19 cellular contexts compared by ENCODE assay signal in genomic region chr7:2259480-2259879, GRCh38. TPM values are rescaled to one million over a fixed set of nuclear protein-coding genes. Genes with fewer than 3 reads are reported as not detected.
DNase-seq lines count a peak whose midpoint lies in the region; ATAC-seq, FAIRE-seq and TF ChIP-seq lines count a peak whose summit lies in the region.
"Had no signal": no experiment of that assay in that cellular context is flagged by ENCODE, and none has a peak within 500 bp of the region (broad histone marks: within the 10 kb centered on the region; RNA-seq: fewer than 3 reads in every experiment).

No MANE protein-coding gene starts in this region.

- H3K4me1 Mint-ChIP-seq in H9 (no peaks in the 10 kb centered on the region), astrocyte (ENCODE audit: low read depth, unreplicated experiment) (peaks cover 3% of the 10 kb centered on the region)
- H3K4me1 Mint-ChIP-seq in stimulated activated effector memory CD8-positive, alpha-beta T cell treated with anti-CD3 and anti-CD28 coated beads, Interleukin-12 subunit alpha, Interleukin-12 subunit beta, amount 100 ng/mL, for 72 hours: peaks cover 41% of the 10 kb centered on the region

- no peak overlapping the region for H3K56ac ChIP-seq in H9 (ENCODE audit: insufficient read length, low read depth, low read length)

- H3K4me1 ChIP-seq in H9 (ENCODE audit: insufficient read depth, low read length) (no peaks in the 10 kb centered on the region), astrocyte (ENCODE audit: insufficient read depth, low read length) (peaks cover 14% of the 10 kb centered on the region)
- H3K4me1 ChIP-seq: esophagus muscularis mucosa, pancreas, sigmoid colon, uterus had no signal

- H3K23ac ChIP-seq in H9 (ENCODE audit: insufficient read length, low read depth, low read length): no peak overlapping the region

- no peak for FAIRE-seq in astrocyte (lab: Jason Lieb, UNC)
- FAIRE-seq: pancreas had no signal

- H4K8ac ChIP-seq in H9 (replicated peaks; ENCODE audit: insufficient read length, low read depth, low read length): no peak overlapping the region

- H3K9me3 Mint-ChIP-seq in H9: no peaks in the 10 kb centered on the region
- no peaks in the 10 kb centered on the region for H3K9me3 Mint-ChIP-seq in astrocyte (ENCODE audit: unreplicated experiment)
- H3K9me3 Mint-ChIP-seq in stimulated activated effector memory CD8-positive, alpha-beta T cell treated with anti-CD3 and anti-CD28 coated beads, Interleukin-12 subunit alpha, Interleukin-12 subunit beta, amount 100 ng/mL, for 72 hours: no peaks in the 10 kb centered on the region

- H2BK12ac ChIP-seq in H9 (ENCODE audit: insufficient read length, low read depth, low read length): no peak overlapping the region

- no peak overlapping the region for H2AK5ac ChIP-seq in H9 (ENCODE audit: insufficient read length, low read length)

- no peak overlapping the region for H2BK15ac ChIP-seq in H9 (ENCODE audit: low read depth, low read length)

- H3K27me3 ChIP-seq in H9 (ENCODE audit: insufficient read depth, low read length): no peaks in the 10 kb centered on the region
- H3K27me3 ChIP-seq in astrocyte (ENCODE audit: insufficient read depth, low read length): no peaks in the 10 kb centered on the region
- H3K27me3 ChIP-seq: cardiac muscle cell, esophagus muscularis mucosa, MG63, pancreas, sigmoid colon, uterus had no signal

- H3K14ac ChIP-seq in H9 (ENCODE audit: insufficient read depth, low read length): no peak overlapping the region

- TF ChIP-seq CTCF in H9 (conservative IDR thresholded peaks at IDR 0.05) (no peak), astrocyte (IDR thresholded peaks at IDR 0.05; ENCODE audit: insufficient read depth, low read depth, low read length) (no peak)

- WGBS in H9 (ENCODE audit: extremely low coverage, insufficient read length, low lambda C conversion rate): no CpG with 5 or more reads among the region's 9 CpGs

- H3K27me3 Mint-ChIP-seq in H9 (ENCODE audit: low read depth): no peaks in the 10 kb centered on the region
- peaks cover 7% of the 10 kb centered on the region for H3K27me3 Mint-ChIP-seq in astrocyte (ENCODE audit: low read depth, unreplicated experiment)

- no peak overlapping the region for H3K18ac ChIP-seq in H9 (ENCODE audit: insufficient read length, low read depth, low read length)

- H4K20me1 ChIP-seq in H9 (ENCODE audit: control insufficient read depth, insufficient read depth, insufficient read length): no peaks in the 10 kb centered on the region
- peaks cover 29% of the 10 kb centered on the region for H4K20me1 ChIP-seq in astrocyte (ENCODE audit: insufficient read depth, low read length)

- H2AFZ ChIP-seq in H9 (ENCODE audit: low read length) (no peak overlapping the region), astrocyte (ENCODE audit: low read depth, low read length) (no peak overlapping the region)
- H2AFZ ChIP-seq: GM23248 had no signal

- H3K36me3 ChIP-seq in astrocyte (ENCODE audit: insufficient read depth, low read length): peaks cover 2% of the 10 kb centered on the region
- H3K36me3 ChIP-seq: cardiac muscle cell, MG63, pancreas, uterus had no signal

- DNase-seq in H9 (no peak), astrocyte (ENCODE audit: low read depth) (no peak), NCI-H2029 treated with DMSO at 0.1 percent for 48 hours (lab: John Stamatoyannopoulos, UW) (no peak), UCSD-AML1 (lab: John Stamatoyannopoulos, UW; ENCODE audit: unreplicated experiment) (no peak)
- no peak for DNase-seq in stimulated activated effector memory CD8-positive, alpha-beta T cell treated with anti-CD3 and anti-CD28 coated beads, Interleukin-12 subunit alpha, Interleukin-12 subunit beta, amount 100 ng/mL, for 72 hours (ENCODE audit: low spot score in 2 of 2)
- DNase-seq in activated naive CD4-positive, alpha-beta T cell treated with anti-CD3 and anti-CD28 coated beads, Interleukin-2, amount 50 U/mL, for 16 hours: no peak
- DNase-seq: AML-193, Calu3, GM23248, left ventricle myocardium superior, MG63, NCI-H1694 treated with DMSO at 0.1 percent for 48 hours, NCI-H2227 treated with DMSO at 0.1 percent for 48 hours, pancreas, sigmoid colon, uterus had no signal

- H3T11ph ChIP-seq in H9 (ENCODE audit: low read length): no peak overlapping the region

- no peak overlapping the region for H2BK5ac ChIP-seq in H9 (ENCODE audit: insufficient read length, low read length)

- H3K23me2 ChIP-seq in H9 (ENCODE audit: insufficient read length, low read depth, low read length, poor library complexity, severe bottlenecking): no peaks in the 10 kb centered on the region

- H3K27ac ChIP-seq in H9 (ENCODE audit: insufficient read length, low read depth, low read length) (no peak overlapping the region), astrocyte (ENCODE audit: low read depth, low read length) (no peak overlapping the region)
- H3K27ac ChIP-seq: cardiac muscle cell, esophagus muscularis mucosa, GM23248, pancreas, sigmoid colon, uterus had no signal

- H3K4me2 ChIP-seq in H9 (ENCODE audit: insufficient read depth, insufficient read length, low read length) (no peak overlapping the region), astrocyte (ENCODE audit: low read length) (no peak overlapping the region)

- no peak overlapping the region for H3K4ac ChIP-seq in H9 (ENCODE audit: low read depth, low read length)

- peaks cover 14 to 53% (median 30%) of the 10 kb centered on the region in 3 experiments; a peak in 6 of 7 replicates for H3K36me3 Mint-ChIP-seq in H9 (ENCODE audit: insufficient read depth in 1 of 3, low read depth in 3 of 3)
- peaks cover 22% of the 10 kb centered on the region for H3K36me3 Mint-ChIP-seq in astrocyte (ENCODE audit: low read depth, unreplicated experiment)
- peaks cover 49% of the 10 kb centered on the region for H3K36me3 Mint-ChIP-seq in stimulated activated effector memory CD8-positive, alpha-beta T cell treated with anti-CD3 and anti-CD28 coated beads, Interleukin-12 subunit alpha, Interleukin-12 subunit beta, amount 100 ng/mL, for 72 hours

- H3K9ac ChIP-seq in H9 (ENCODE audit: extremely low read depth, insufficient read length, low read length) (no peak overlapping the region), astrocyte (ENCODE audit: low read length) (no peak overlapping the region)
- H3K9ac ChIP-seq: GM23248 had no signal

- no peak overlapping the region for H2BK20ac ChIP-seq in H9 (ENCODE audit: low read depth, low read length, poor library complexity, severe bottlenecking)

- H3K9me3 ChIP-seq in H9 (ENCODE audit: control insufficient read depth, low read depth, low read length) (no peaks in the 10 kb centered on the region), astrocyte (ENCODE audit: insufficient read depth, low read depth, low read length) (no peaks in the 10 kb centered on the region)
- H3K9me3 ChIP-seq: esophagus muscularis mucosa, MG63, pancreas, sigmoid colon, uterus had no signal

- peak; percentile 7 for ATAC-seq in GM19025 (IDR thresholded peaks at IDR 0.05; ENCODE audit: low read depth, unreplicated experiment)
- no peak for ATAC-seq in stimulated activated effector memory CD8-positive, alpha-beta T cell treated with anti-CD3 and anti-CD28 coated beads, Interleukin-12 subunit alpha, Interleukin-12 subunit beta, amount 100 ng/mL, for 72 hours
- ATAC-seq: left ventricle myocardium superior, pancreas had no signal

- no peak overlapping the region for H2BK120ac ChIP-seq in H9 (ENCODE audit: low read depth, low read length, poor library complexity, severe bottlenecking)

- H4K91ac ChIP-seq in H9 (ENCODE audit: insufficient read length, low read depth, low read length): no peak overlapping the region

- peak overlapping the region in 2 of 3 experiments; percentile 17 to 95; a peak in 3 of 7 replicates for H3K27ac Mint-ChIP-seq in H9
- H3K27ac Mint-ChIP-seq in astrocyte (ENCODE audit: unreplicated experiment): peak overlapping the region; percentile 85
- peak overlapping the region; percentile 30 for H3K27ac Mint-ChIP-seq in stimulated activated effector memory CD8-positive, alpha-beta T cell treated with anti-CD3 and anti-CD28 coated beads, Interleukin-12 subunit alpha, Interleukin-12 subunit beta, amount 100 ng/mL, for 72 hours

- H3K79me2 ChIP-seq in H9 (ENCODE audit: insufficient read depth, low read length) (no peaks in the 10 kb centered on the region), astrocyte (ENCODE audit: insufficient read depth, low read length) (no peaks in the 10 kb centered on the region)

- H4K5ac ChIP-seq in H9 (ENCODE audit: insufficient read length, low read depth, low read length): no peak overlapping the region

- H3K4me3 ChIP-seq in astrocyte (ENCODE audit: insufficient read depth, low read depth, low read length): no peak overlapping the region
- H3K4me3 ChIP-seq: cardiac muscle cell, esophagus muscularis mucosa, GM23248, MG63, pancreas, sigmoid colon, uterus had no signal

- no peaks in the 10 kb centered on the region for H3K79me1 ChIP-seq in H9 (ENCODE audit: insufficient read depth, low read depth, low read length, poor library complexity, severe bottlenecking)

- H3K4me3 Mint-ChIP-seq in H9: no peak overlapping the region
- H3K4me3 Mint-ChIP-seq in astrocyte (ENCODE audit: unreplicated experiment): no peak overlapping the region
- peak overlapping the region; percentile 13 for H3K4me3 Mint-ChIP-seq in stimulated activated effector memory CD8-positive, alpha-beta T cell treated with anti-CD3 and anti-CD28 coated beads, Interleukin-12 subunit alpha, Interleukin-12 subunit beta, amount 100 ng/mL, for 72 hours

RNA-seq across cellular contexts. Expression of gene NUDT1, which starts 17.5 kb away (rescaled TPM):
- total RNA-seq in H9 (2021): 80.3 and 84.7 TPM in 2 replicates
- total RNA-seq in astrocyte: 10.2 and 12.0 TPM in 2 replicates

RNA-seq across cellular contexts. Expression of gene MRM2, which starts 17.5 kb away (rescaled TPM):
- total RNA-seq in H9 (2021): 57.2 and 59.0 TPM in 2 replicates
- 22.5 and 22.6 TPM in 2 replicates for total RNA-seq in astrocyte

RNA-seq across cellular contexts. Expression of gene MAD1L1, which starts 26.7 kb away (rescaled TPM):
- total RNA-seq in H9 (2021): 37.4 and 39.0 TPM in 2 replicates
- total RNA-seq in astrocyte: 32.3 and 32.5 TPM in 2 replicates

RNA-seq across cellular contexts. Expression of gene SNX8, which starts 54.8 kb away (rescaled TPM):
- total RNA-seq in H9 (2021) (40.6 and 45.6 TPM in 2 replicates), astrocyte (20.9 and 28.9 TPM in 2 replicates)

Comparison
In these comparisons a context has a peak if more than half of its experiments do, and no peak if none do; other contexts are left out.
1. H3K27ac Mint-ChIP-seq: peak in every context shown above with its lines; median percentile 85 in astrocyte; 56 in H9; 30 in stimulated activated effector memory CD8-positive, alpha-beta T cell treated with anti-CD3 and anti-CD28 coated beads, Interleukin-12 subunit alpha, Interleukin-12 subunit beta, amount 100 ng/mL, for 72 hours.